In the genomic region with DNA sequence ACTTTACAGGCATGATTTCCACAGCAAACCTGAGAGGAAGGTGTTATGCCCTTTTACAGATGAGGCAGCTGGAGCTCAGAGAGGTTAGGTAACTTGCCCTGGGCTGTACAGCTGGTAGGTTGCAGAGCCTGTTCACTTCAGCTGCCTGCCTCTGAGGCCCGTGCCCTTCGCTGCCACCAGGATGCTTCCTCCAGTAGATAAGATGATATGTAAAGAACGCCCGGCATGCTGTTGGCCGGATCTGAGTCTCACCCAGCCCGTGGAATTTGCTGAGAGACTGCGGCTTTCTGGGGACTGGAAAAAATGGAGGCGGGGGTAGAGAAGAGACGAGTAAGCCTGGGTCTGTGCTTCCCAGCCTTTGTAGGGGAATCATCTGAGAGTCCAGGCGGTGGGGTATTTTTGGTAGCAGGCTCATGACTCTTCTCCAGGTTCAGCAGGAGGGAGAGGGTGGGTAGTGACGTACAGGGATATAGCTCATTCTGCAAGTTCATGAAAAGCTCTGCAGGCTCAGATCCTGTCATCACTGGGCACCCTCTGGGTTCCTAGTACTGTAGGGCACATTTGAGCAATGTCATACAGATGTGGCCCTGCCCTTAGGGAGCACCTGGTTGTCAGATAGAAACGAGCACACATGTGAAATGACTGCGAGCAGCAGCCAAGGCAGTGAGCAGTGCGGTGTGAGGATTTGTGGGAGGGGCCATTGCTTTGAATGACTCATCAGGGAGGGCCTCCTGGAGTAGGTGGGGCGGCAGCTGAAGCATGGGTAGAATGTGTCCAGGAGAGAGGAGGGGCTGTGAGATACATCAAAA, we compare ENCODE assay signal across 8 cellular contexts.
A peak's percentile ranks its signal among the peaks of the same experiment; 100 is the strongest.
DNase-seq lines count a peak whose midpoint lies in the region; ATAC-seq, FAIRE-seq and TF ChIP-seq lines count a peak whose summit lies in the region.

No MANE protein-coding gene starts in this region.

- H3K9me3 ChIP-seq in right atrium auricular region (no peaks in the 10 kb centered on the region), upper lobe of right lung (no peaks in the 10 kb centered on the region)

- H3K4me3 ChIP-seq in right atrium auricular region (no peak overlapping the region), upper lobe of right lung (no peak overlapping the region)

- ATAC-seq in upper lobe of right lung = peak; percentile 56
- no peak for ATAC-seq in GM18870 (IDR thresholded peaks at IDR 0.05; ENCODE audit: unreplicated experiment)
- ATAC-seq in HG03097 (IDR thresholded peaks at IDR 0.05; ENCODE audit: low FRiP score, unreplicated experiment) = no peak

- intact Hi-C loops in upper lobe of right lung (cut with DNase I) = no loop called here

- H3K4me1 ChIP-seq in right atrium auricular region (peaks cover 0 to 69% of the 10 kb centered on the region in 2 donors), upper lobe of right lung (peaks cover 10% of the 10 kb centered on the region)

- peak; percentile 33 for DNase-seq in stimulated activated CD4-positive, alpha-beta T cell treated with anti-CD3 and anti-CD28 coated beads, Interleukin-15, amount 100 ng/mL, for 24 hours
- no peak for DNase-seq in stimulated activated CD4-positive, alpha-beta T cell treated with anti-CD3 and anti-CD28 coated beads, Interleukin-4, amount 100 ng/mL, for 1 hour
- DNase-seq in SK-N-DZ (ENCODE audit: low spot score) = peak; percentile 47
- no peak for DNase-seq in right atrium auricular region (ENCODE audit: low spot score)
- DNase-seq in upper lobe of right lung = no peak
- no peak for DNase-seq in GM19239 (ENCODE audit: insufficient read length, low spot score)

- FAIRE-seq in GM19239 (lab: Jason Lieb, UNC) = no peak

- no peaks in the 10 kb centered on the region for H3K36me3 ChIP-seq in right atrium auricular region
- no peaks in the 10 kb centered on the region for H3K36me3 ChIP-seq in upper lobe of right lung

- TF ChIP-seq CTCF in right atrium auricular region (IDR thresholded peaks at IDR 0.05) (no peak), upper lobe of right lung (IDR thresholded peaks at IDR 0.05) (no peak)

- peak overlapping the region; percentile 91 to 97 for H3K27ac ChIP-seq in right atrium auricular region
- H3K27ac ChIP-seq in upper lobe of right lung = no peak overlapping the region

- H3K27me3 ChIP-seq in right atrium auricular region (no peaks in the 10 kb centered on the region), upper lobe of right lung (no peaks in the 10 kb centered on the region)

Comparison
In these comparisons a context has a peak if more than half of its experiments do, and no peak if none do; other contexts are left out.
1. DNase-seq: peak in stimulated activated CD4-positive, alpha-beta T cell treated with anti-CD3 and anti-CD28 coated beads, Interleukin-15, amount 100 ng/mL, for 24 hours (single experiment) and SK-N-DZ (single experiment); none in stimulated activated CD4-positive, alpha-beta T cell treated with anti-CD3 and anti-CD28 coated beads, Interleukin-4, amount 100 ng/mL, for 1 hour (single experiment), right atrium auricular region (single experiment), upper lobe of right lung (single experiment) and GM19239 (single experiment).